17 cellular contexts compared by ENCODE assay signal in genomic region chrX:29044802-29045201, GRCh38.
DNase-seq lines count a peak whose midpoint lies in the region; ATAC-seq and TF ChIP-seq lines count a peak whose summit lies in the region.
"Had no signal": no experiment of that assay in that cellular context is flagged by ENCODE, and none has a peak within 500 bp of the region (broad histone marks: within the 10 kb centered on the region; RNA-seq: fewer than 3 reads in every experiment).

No MANE protein-coding gene starts in this region.

- TF ChIP-seq CTCF in heart right ventricle (IDR thresholded peaks at IDR 0.05), result peak in 5 of 9 donors; percentile 10 to 39 (median 27)
- peak; percentile 25 to 42 for TF ChIP-seq CTCF in fibroblast of lung (conservative IDR thresholded peaks at IDR 0.05 in 1 of 2, IDR thresholded peaks at IDR 0.05 in 1 of 2; ENCODE audit: low read depth in 1 of 2, low read length in 2 of 2)
- TF ChIP-seq CTCF in type B pancreatic cell (conservative IDR thresholded peaks at IDR 0.05), result peak; percentile 53
- TF ChIP-seq CTCF in BE2C (IDR thresholded peaks at IDR 0.05; ENCODE audit: low read depth, low read length), result no peak

- H2AFZ ChIP-seq in fibroblast of lung (ENCODE audit: low read length), result peak overlapping the region; percentile 14

- H3K79me2 ChIP-seq in fibroblast of lung (ENCODE audit: control insufficient read depth, insufficient read depth, low read length), result no peaks in the 10 kb centered on the region

- H4K20me1 ChIP-seq in fibroblast of lung (ENCODE audit: control insufficient read depth, extremely low read depth, insufficient read depth, low read length), result no peaks in the 10 kb centered on the region

- H3K9me3 ChIP-seq in heart right ventricle (no peaks in the 10 kb centered on the region), fibroblast of lung (ENCODE audit: control insufficient read depth, insufficient read depth, low read depth, low read length) (no peaks in the 10 kb centered on the region), BE2C (no peaks in the 10 kb centered on the region)
- no peaks in the 10 kb centered on the region for H3K9me3 ChIP-seq in naive thymus-derived CD4-positive, alpha-beta T cell (ENCODE audit: control insufficient read depth in 2 of 3, low read length in 3 of 3)
- H3K9me3 ChIP-seq: mucosa of descending colon, prostate gland, transverse colon had no signal

- no peak overlapping the region for H3K27ac Mint-ChIP-seq in type B pancreatic cell
- H3K27ac Mint-ChIP-seq in naive thymus-derived CD4-positive, alpha-beta T cell, result no peak overlapping the region
- H3K27ac Mint-ChIP-seq: activated naive CD4-positive, alpha-beta T cell treated with anti-CD3 and anti-CD28 coated beads, Interleukin-2, amount 50 U/mL, for 24 hours; dendritic cell treated with granulocyte-macrophage colony-stimulating factor and Interleukin-4, amounts not matched to agents 40 ng/mL and 50 ng/mL, for 4 days had no signal

- H3K4me1 Mint-ChIP-seq in type B pancreatic cell (ENCODE audit: unreplicated experiment), result no peaks in the 10 kb centered on the region
- no peaks in the 10 kb centered on the region for H3K4me1 Mint-ChIP-seq in naive thymus-derived CD4-positive, alpha-beta T cell
- H3K4me1 Mint-ChIP-seq: activated naive CD4-positive, alpha-beta T cell treated with anti-CD3 and anti-CD28 coated beads, Interleukin-2, amount 50 U/mL, for 24 hours had no signal

- H3K27ac ChIP-seq in heart right ventricle (no peak overlapping the region), fibroblast of lung (ENCODE audit: insufficient read depth, low read length) (no peak overlapping the region)
- H3K27ac ChIP-seq in naive thymus-derived CD4-positive, alpha-beta T cell (ENCODE audit: low read depth, low read length), result no peak overlapping the region
- H3K27ac ChIP-seq: prostate gland, transverse colon had no signal

- peaks cover 3% of the 10 kb centered on the region for H3K27me3 Mint-ChIP-seq in type B pancreatic cell
- H3K27me3 Mint-ChIP-seq in naive thymus-derived CD4-positive, alpha-beta T cell, result no peaks in the 10 kb centered on the region
- H3K27me3 Mint-ChIP-seq: activated naive CD4-positive, alpha-beta T cell treated with anti-CD3 and anti-CD28 coated beads, Interleukin-2, amount 50 U/mL, for 24 hours; dendritic cell treated with granulocyte-macrophage colony-stimulating factor and Interleukin-4, amounts not matched to agents 40 ng/mL and 50 ng/mL, for 4 days had no signal

- no peak overlapping the region for H3K4me3 Mint-ChIP-seq in type B pancreatic cell
- no peak overlapping the region for H3K4me3 Mint-ChIP-seq in naive thymus-derived CD4-positive, alpha-beta T cell
- H3K4me3 Mint-ChIP-seq: activated naive CD4-positive, alpha-beta T cell treated with anti-CD3 and anti-CD28 coated beads, Interleukin-2, amount 50 U/mL, for 24 hours; dendritic cell treated with granulocyte-macrophage colony-stimulating factor and Interleukin-4, amounts not matched to agents 40 ng/mL and 50 ng/mL, for 4 days had no signal

- POLR2A ChIA-PET in naive thymus-derived CD4-positive, alpha-beta T cell (lab: Charles Lee), result no interaction called here

- no peak overlapping the region for H3K4me2 ChIP-seq in fibroblast of lung (ENCODE audit: extremely low read depth, insufficient read depth, low read length)

- H3K27me3 ChIP-seq in heart right ventricle (no peaks in the 10 kb centered on the region), fibroblast of lung (ENCODE audit: control insufficient read depth, insufficient read depth, low read length) (no peaks in the 10 kb centered on the region), BE2C (no peaks in the 10 kb centered on the region)
- no peaks in the 10 kb centered on the region for H3K27me3 ChIP-seq in naive thymus-derived CD4-positive, alpha-beta T cell (ENCODE audit: control insufficient read depth in 2 of 2, insufficient read depth in 2 of 2, low read length in 2 of 2)
- H3K27me3 ChIP-seq: transverse colon had no signal

- no peaks in the 10 kb centered on the region for H3K36me3 Mint-ChIP-seq in type B pancreatic cell
- no peaks in the 10 kb centered on the region for H3K36me3 Mint-ChIP-seq in naive thymus-derived CD4-positive, alpha-beta T cell
- H3K36me3 Mint-ChIP-seq: activated naive CD4-positive, alpha-beta T cell treated with anti-CD3 and anti-CD28 coated beads, Interleukin-2, amount 50 U/mL, for 24 hours had no signal

- intact Hi-C loops in heart right ventricle (cut with DNase I) (loop anchor here in 4 of 10 donors (5.0 to 10.0 kb wide), 2 partner anchors 450 to 458 kb away; partner anchors contain the start of gene IL1RAPL1 (in 3 of the 4)), cardiac septum (cut with DNase I) (no loop called here)
- intact Hi-C loops in naive thymus-derived CD4-positive, alpha-beta T cell (cut with micrococcal nuclease), result no loop called here

- CTCF ChIA-PET in naive thymus-derived CD4-positive, alpha-beta T cell (lab: Charles Lee), result no interaction called here

- H3K4me3 ChIP-seq in heart right ventricle (no peak overlapping the region), fibroblast of lung (replicated peaks in 1 of 4; ENCODE audit: control extremely low read depth in 1 of 4, insufficient read depth in 1 of 4, low read depth in 3 of 4, low read length in 4 of 4) (no peak overlapping the region), BE2C (ENCODE audit: low read depth, low read length) (no peak overlapping the region)
- H3K4me3 ChIP-seq in naive thymus-derived CD4-positive, alpha-beta T cell (ENCODE audit: low read length), result no peak overlapping the region
- H3K4me3 ChIP-seq: mucosa of descending colon, prostate gland, transverse colon had no signal

- no peak overlapping the region for H3K9ac ChIP-seq in fibroblast of lung (ENCODE audit: insufficient read depth, low read length)

- H3K9me3 Mint-ChIP-seq in type B pancreatic cell, result no peaks in the 10 kb centered on the region
- peaks cover 0 to 5% (median 1%) of the 10 kb centered on the region in 11 donors for H3K9me3 Mint-ChIP-seq in naive thymus-derived CD4-positive, alpha-beta T cell
- H3K9me3 Mint-ChIP-seq: activated naive CD4-positive, alpha-beta T cell treated with anti-CD3 and anti-CD28 coated beads, Interleukin-2, amount 50 U/mL, for 24 hours; dendritic cell treated with granulocyte-macrophage colony-stimulating factor and Interleukin-4, amounts not matched to agents 40 ng/mL and 50 ng/mL, for 4 days had no signal

- no peak for DNase-seq in heart right ventricle
- DNase-seq in cardiac septum (ENCODE audit: low spot score), result no peak
- peak; percentile 8 to 49 for DNase-seq in fibroblast of lung (ENCODE audit: low read depth in 2 of 2)
- DNase-seq in type B pancreatic cell (ENCODE audit: extremely low spot score, unreplicated experiment), result no peak
- no peak for DNase-seq in BE2C
- DNase-seq in naive thymus-derived CD4-positive, alpha-beta T cell, result no peak
- DNase-seq in activated CD8-positive, alpha-beta memory T cell treated with anti-CD3 and anti-CD28 coated beads, Interleukin-2, amount 50 U/mL, for 4 hours, result no peak
- DNase-seq: foreskin fibroblast; mucosa of descending colon; NCI-H345; SHP77; stimulated activated CD4-positive, alpha-beta T cell treated with anti-CD3 and anti-CD28 coated beads, Interleukin-2, amount 100 ng/mL, for 24 hours; transverse colon had no signal

- WGBS in heart right ventricle, 2 donors, result 64 to 66% methylated on average over 4 of the region's 4 CpGs

- ATAC-seq in heart right ventricle (peak in 1 of 8 donors; percentile 29), SK-N-SH treated with all-trans-retinoic acid at 6 μM for 48 hours (peak; percentile 72; the same call in 2 of the 3 replicates)
- ATAC-seq in naive thymus-derived CD4-positive, alpha-beta T cell, result no peak
- ATAC-seq: mucosa of descending colon had no signal

- no peaks in the 10 kb centered on the region for H3K36me3 ChIP-seq in heart right ventricle
- no peaks in the 10 kb centered on the region for H3K36me3 ChIP-seq in fibroblast of lung (ENCODE audit: control insufficient read depth, insufficient read depth, low read length)
- H3K36me3 ChIP-seq in BE2C, result no peaks in the 10 kb centered on the region
- H3K36me3 ChIP-seq in naive thymus-derived CD4-positive, alpha-beta T cell (ENCODE audit: control insufficient read depth in 2 of 3, insufficient read depth in 3 of 3, low read length in 3 of 3), result no peaks in the 10 kb centered on the region
- H3K36me3 ChIP-seq: prostate gland, transverse colon had no signal

- H3K4me1 ChIP-seq in heart right ventricle (no peaks in the 10 kb centered on the region), fibroblast of lung (ENCODE audit: control insufficient read depth, extremely low read depth, insufficient read depth, low read length) (no peaks in the 10 kb centered on the region), BE2C (no peaks in the 10 kb centered on the region)
- no peaks in the 10 kb centered on the region for H3K4me1 ChIP-seq in naive thymus-derived CD4-positive, alpha-beta T cell (ENCODE audit: control insufficient read depth in 2 of 2, insufficient read depth in 2 of 2, low read length in 2 of 2)
- H3K4me1 ChIP-seq: prostate gland, transverse colon had no signal

TF ChIP-seq in SK-N-SH treated with all-trans-retinoic acid at 6 μM for 48 hours, 23 proteins besides CTCF, POLR2A, EP300 and RAD21 (continues in another document):
- TF ChIP-seq PATZ1 (CRISPR knock-in tag; IDR thresholded peaks at IDR 0.05; ENCODE audit: borderline replicate concordance) (no peak), ZC3H10 (CRISPR knock-in tag; IDR thresholded peaks at IDR 0.05) (no peak), ZNF565 (CRISPR knock-in tag; conservative IDR thresholded peaks at IDR 0.05; ENCODE audit: low read depth) (no peak), ZFP3 (CRISPR knock-in tag; IDR thresholded peaks at IDR 0.05) (no peak), GLIS3 (CRISPR knock-in tag; IDR thresholded peaks at IDR 0.05) (no peak)

Comparison
In these comparisons a context has a peak if more than half of its experiments do, and no peak if none do; other contexts are left out.
1. DNase-seq: peak in fibroblast of lung (2 of 2); none in heart right ventricle (0 of 2), cardiac septum (single experiment), type B pancreatic cell (single experiment), BE2C (single experiment), naive thymus-derived CD4-positive, alpha-beta T cell (0 of 9) and activated CD8-positive, alpha-beta memory T cell treated with anti-CD3 and anti-CD28 coated beads, Interleukin-2, amount 50 U/mL, for 4 hours (single experiment).